In genomic region chr7:11332186-11332864, GRCh38 we compare ENCODE assay signal across 10 cellular contexts.
DNase-seq lines count a peak whose midpoint lies in the region; ATAC-seq and TF ChIP-seq lines count a peak whose summit lies in the region.
"Had no signal": no experiment of that assay in that cellular context is flagged by ENCODE, and none has a peak within 500 bp of the region (broad histone marks: within the 10 kb centered on the region; RNA-seq: fewer than 3 reads in every experiment).

No MANE protein-coding gene starts in this region.

- no peaks in the 10 kb centered on the region for H3K4me1 Mint-ChIP-seq in natural killer cell treated with Interleukin-12 subunit alpha and Interleukin-12 subunit beta and Interleukin-15 and Interleukin-18, amount 100 ng/mL, for 72 hours (ENCODE audit: low read depth in 2 of 2)
- H3K4me1 Mint-ChIP-seq in natural killer cell, result no peaks in the 10 kb centered on the region
- no peaks in the 10 kb centered on the region for H3K4me1 Mint-ChIP-seq in stimulated activated naive B cell treated with anti-CD40 and anti-IgM and Interleukin-4, amounts not matched to agents 10 μg/mL and 1 μg/mL and 100 μg/mL, for 72 hours

- H3K27ac ChIP-seq in heart left ventricle, result no peak overlapping the region
- H3K27ac ChIP-seq: epithelial cell of prostate, sigmoid colon had no signal

- peak in 1 of 2 donors; percentile 76 for ATAC-seq in natural killer cell treated with Interleukin-12 subunit alpha and Interleukin-12 subunit beta and Interleukin-15 and Interleukin-18, amount 100 ng/mL, for 72 hours
- ATAC-seq in natural killer cell, result no peak
- ATAC-seq in GM21576 (IDR thresholded peaks at IDR 0.05; ENCODE audit: unreplicated experiment), result peak; percentile 95
- peak; percentile 81 for ATAC-seq in HG03108 (IDR thresholded peaks at IDR 0.05; ENCODE audit: unreplicated experiment)
- ATAC-seq in stimulated activated naive B cell treated with anti-CD40 and anti-IgM and Interleukin-4, amounts not matched to agents 10 μg/mL and 1 μg/mL and 100 μg/mL, for 72 hours (replicated peaks), result peak; percentile 74 to 86
- no peak for ATAC-seq in heart left ventricle

- H3K27me3 Mint-ChIP-seq in natural killer cell treated with Interleukin-12 subunit alpha and Interleukin-12 subunit beta and Interleukin-15 and Interleukin-18, amount 100 ng/mL, for 72 hours, result no peaks in the 10 kb centered on the region
- no peaks in the 10 kb centered on the region for H3K27me3 Mint-ChIP-seq in natural killer cell (ENCODE audit: low read depth in 2 of 2)
- no peaks in the 10 kb centered on the region for H3K27me3 Mint-ChIP-seq in stimulated activated naive B cell treated with anti-CD40 and anti-IgM and Interleukin-4, amounts not matched to agents 10 μg/mL and 1 μg/mL and 100 μg/mL, for 72 hours

- TF ChIP-seq CTCF in natural killer cell (IDR thresholded peaks at IDR 0.05) (no peak), heart left ventricle (IDR thresholded peaks at IDR 0.05) (no peak)

- H3K36me3 Mint-ChIP-seq in natural killer cell treated with Interleukin-12 subunit alpha and Interleukin-12 subunit beta and Interleukin-15 and Interleukin-18, amount 100 ng/mL, for 72 hours, result no peaks in the 10 kb centered on the region
- no peaks in the 10 kb centered on the region for H3K36me3 Mint-ChIP-seq in natural killer cell
- no peaks in the 10 kb centered on the region for H3K36me3 Mint-ChIP-seq in stimulated activated naive B cell treated with anti-CD40 and anti-IgM and Interleukin-4, amounts not matched to agents 10 μg/mL and 1 μg/mL and 100 μg/mL, for 72 hours

- no peaks in the 10 kb centered on the region for H3K9me3 Mint-ChIP-seq in natural killer cell treated with Interleukin-12 subunit alpha and Interleukin-12 subunit beta and Interleukin-15 and Interleukin-18, amount 100 ng/mL, for 72 hours
- no peaks in the 10 kb centered on the region for H3K9me3 Mint-ChIP-seq in natural killer cell
- H3K9me3 Mint-ChIP-seq in stimulated activated naive B cell treated with anti-CD40 and anti-IgM and Interleukin-4, amounts not matched to agents 10 μg/mL and 1 μg/mL and 100 μg/mL, for 72 hours, result no peaks in the 10 kb centered on the region

- no peak overlapping the region for H3K4me3 ChIP-seq in heart left ventricle
- H3K4me3 ChIP-seq: sigmoid colon had no signal

- WGBS in heart left ventricle, 4 donors, result 89 to 94% (median 91%) methylated on average over 4 of the region's 4 CpGs

- no peaks in the 10 kb centered on the region for H3K4me1 ChIP-seq in heart left ventricle
- H3K4me1 ChIP-seq: sigmoid colon had no signal

- no peaks in the 10 kb centered on the region for H3K27me3 ChIP-seq in heart left ventricle
- H3K27me3 ChIP-seq: sigmoid colon had no signal

- H3K4me3 Mint-ChIP-seq in natural killer cell treated with Interleukin-12 subunit alpha and Interleukin-12 subunit beta and Interleukin-15 and Interleukin-18, amount 100 ng/mL, for 72 hours, result peak overlapping the region; percentile 18
- H3K4me3 Mint-ChIP-seq in natural killer cell, result no peak overlapping the region
- no peak overlapping the region for H3K4me3 Mint-ChIP-seq in stimulated activated naive B cell treated with anti-CD40 and anti-IgM and Interleukin-4, amounts not matched to agents 10 μg/mL and 1 μg/mL and 100 μg/mL, for 72 hours

- H3K27ac Mint-ChIP-seq in natural killer cell treated with Interleukin-12 subunit alpha and Interleukin-12 subunit beta and Interleukin-15 and Interleukin-18, amount 100 ng/mL, for 72 hours, result no peak overlapping the region
- H3K27ac Mint-ChIP-seq in natural killer cell, result no peak overlapping the region
- H3K27ac Mint-ChIP-seq in stimulated activated naive B cell treated with anti-CD40 and anti-IgM and Interleukin-4, amounts not matched to agents 10 μg/mL and 1 μg/mL and 100 μg/mL, for 72 hours, result no peak overlapping the region

- H3K9me3 ChIP-seq in heart left ventricle, result peaks cover 0 to 3% (median 0%) of the 10 kb centered on the region in 12 donors
- H3K9me3 ChIP-seq: sigmoid colon had no signal

- TF ChIP-seq POLR2A in heart left ventricle (IDR thresholded peaks at IDR 0.05), result no peak

- H3K36me3 ChIP-seq in heart left ventricle, result no peaks in the 10 kb centered on the region
- H3K36me3 ChIP-seq: sigmoid colon had no signal

- intact Hi-C loops in natural killer cell (cut with micrococcal nuclease), result no loop called here
- intact Hi-C loops in heart left ventricle (cut with DNase I), result loop anchor here in 1 of 10 donors (5.0 kb wide), 1 partner anchor 320 kb away; no protein-coding TSS in a partner anchor

- DNase-seq in natural killer cell treated with Interleukin-12 subunit alpha and Interleukin-12 subunit beta and Interleukin-15 and Interleukin-18, amount 100 ng/mL, for 72 hours (ENCODE audit: low spot score), result no peak
- no peak for DNase-seq in natural killer cell
- DNase-seq in stimulated activated naive B cell treated with anti-CD40 and anti-IgM and Interleukin-4, amounts not matched to agents 10 μg/mL and 1 μg/mL and 100 μg/mL, for 72 hours, result peak; percentile 28
- no peak for DNase-seq in NCI-H2107 treated with DMSO at 0.1 percent for 48 hours (lab: John Stamatoyannopoulos, UW; ENCODE audit: unreplicated experiment)
- no peak for DNase-seq in NK-92 treated with Interleukin-12 subunit alpha and Interleukin-12 subunit beta, amount 100 ng/mL, for 24 hours (lab: John Stamatoyannopoulos, UW)
- DNase-seq in heart left ventricle, result no peak
- DNase-seq: sigmoid colon had no signal

Comparison
In these comparisons a context has a peak if more than half of its experiments do, and no peak if none do; other contexts are left out.
1. ATAC-seq: peak in GM21576 (single experiment), HG03108 (single experiment) and stimulated activated naive B cell treated with anti-CD40 and anti-IgM and Interleukin-4, amounts not matched to agents 10 μg/mL and 1 μg/mL and 100 μg/mL, for 72 hours (2 of 2); none in natural killer cell (0 of 3) and heart left ventricle (0 of 4).